Comparison of ENCODE assay signal across 1 cellular context in the genomic region with DNA sequence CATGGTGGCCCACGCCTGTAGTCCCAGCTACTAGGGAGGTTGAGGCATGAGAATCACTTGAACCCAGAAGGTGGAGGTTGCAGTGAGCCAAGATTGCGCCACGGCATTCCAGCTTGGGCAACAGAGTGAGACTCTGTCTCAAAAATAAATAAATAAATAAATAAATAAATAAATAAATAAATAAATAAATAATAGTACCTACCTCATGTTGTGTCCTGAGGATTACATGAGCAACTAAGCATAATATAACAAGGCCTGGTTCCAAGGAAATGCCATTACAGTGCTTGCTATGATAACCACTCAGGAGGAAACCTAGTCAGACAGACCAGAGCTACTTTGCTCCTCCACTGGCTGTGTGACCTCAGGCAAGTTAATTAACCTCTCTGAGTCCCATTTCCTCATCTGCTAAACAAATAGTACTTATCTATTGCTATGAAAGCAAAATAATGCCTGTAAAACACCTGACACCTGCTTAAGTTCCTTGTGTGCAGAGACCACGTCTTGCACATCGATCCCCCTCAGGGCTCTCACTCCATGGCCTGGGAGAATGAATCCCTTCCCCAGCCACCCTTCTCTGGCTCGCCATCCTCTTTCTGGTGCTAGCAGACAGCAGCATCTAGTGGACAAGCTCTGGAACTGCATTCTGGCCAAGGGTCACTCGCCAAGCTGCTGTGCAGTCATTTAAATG.
TF ChIP-seq lines count a peak whose summit lies in the region.

No MANE protein-coding gene starts in this region.

TF ChIP-seq in HepG2, 621 proteins besides CTCF, POLR2A, EP300 and RAD21 (continued from another document and continues in another):
- TF ChIP-seq, protein P1, sequence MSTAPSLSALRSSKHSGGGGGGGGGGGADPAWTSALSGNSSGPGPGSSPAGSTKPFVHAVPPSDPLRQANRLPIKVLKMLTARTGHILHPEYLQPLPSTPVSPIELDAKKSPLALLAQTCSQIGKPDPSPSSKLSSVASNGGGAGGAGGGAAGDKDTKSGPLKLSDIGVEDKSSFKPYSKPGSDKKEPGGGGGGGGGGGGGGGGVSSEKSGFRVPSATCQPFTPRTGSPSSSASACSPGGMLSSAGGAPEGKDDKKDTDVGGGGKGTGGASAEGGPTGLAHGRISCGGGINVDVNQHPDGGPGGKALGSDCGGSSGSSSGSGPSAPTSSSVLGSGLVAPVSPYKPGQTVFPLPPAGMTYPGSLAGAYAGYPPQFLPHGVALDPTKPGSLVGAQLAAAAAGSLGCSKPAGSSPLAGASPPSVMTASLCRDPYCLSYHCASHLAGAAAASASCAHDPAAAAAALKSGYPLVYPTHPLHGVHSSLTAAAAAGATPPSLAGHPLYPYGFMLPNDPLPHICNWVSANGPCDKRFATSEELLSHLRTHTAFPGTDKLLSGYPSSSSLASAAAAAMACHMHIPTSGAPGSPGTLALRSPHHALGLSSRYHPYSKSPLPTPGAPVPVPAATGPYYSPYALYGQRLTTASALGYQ (CRISPR knock-in tag; IDR thresholded peaks at IDR 0.05), result no peak
- TF ChIP-seq SOX5 (CRISPR knock-in tag; IDR thresholded peaks at IDR 0.05; ENCODE audit: borderline replicate concordance) (peak; percentile 65), ZNF792 (CRISPR knock-in tag; IDR thresholded peaks at IDR 0.05) (0 out of 2 replicates have a peak, but pooled peaks have one; percentile 62), PLRG1 (conservative IDR thresholded peaks at IDR 0.05) (no peak), ATRX (CRISPR knock-in tag; IDR thresholded peaks at IDR 0.05; ENCODE audit: borderline replicate concordance) (no peak), RBAK (CRISPR knock-in tag; IDR thresholded peaks at IDR 0.05) (no peak), TBX3 (IDR thresholded peaks at IDR 0.05; ENCODE audit: borderline replicate concordance) (no peak), ZNF772 (CRISPR knock-in tag; IDR thresholded peaks at IDR 0.05) (0 out of 2 replicates have a peak, but pooled peaks have one; percentile 55), ZNF136 (CRISPR knock-in tag; IDR thresholded peaks at IDR 0.05; ENCODE audit: low read depth) (0 out of 2 replicates have a peak, but pooled peaks have one; percentile 46), CREM (IDR thresholded peaks at IDR 0.05) (no peak), CREM (CRISPR knock-in tag; IDR thresholded peaks at IDR 0.05) (no peak), SCMH1 (CRISPR knock-in tag; IDR thresholded peaks at IDR 0.05; ENCODE audit: borderline replicate concordance) (no peak), MZF1 (CRISPR knock-in tag; IDR thresholded peaks at IDR 0.05; ENCODE audit: borderline replicate concordance) (no peak), NCOA1 (CRISPR knock-in tag; IDR thresholded peaks at IDR 0.05) (no peak), ZFP36L1 (CRISPR knock-in tag; IDR thresholded peaks at IDR 0.05) (0 out of 2 replicates have a peak, but pooled peaks have one; percentile 43), ZNF431 (CRISPR knock-in tag; IDR thresholded peaks at IDR 0.05; ENCODE audit: borderline replicate concordance, low read depth) (no peak), WIZ (CRISPR knock-in tag; IDR thresholded peaks at IDR 0.05) (no peak), ZNF564 (CRISPR knock-in tag; IDR thresholded peaks at IDR 0.05) (no peak), SNAPC2 (CRISPR knock-in tag; IDR thresholded peaks at IDR 0.05) (no peak), ATAD3A (CRISPR knock-in tag; IDR thresholded peaks at IDR 0.05) (0 out of 2 replicates have a peak, but pooled peaks have one; percentile 38), ZNF562 (CRISPR knock-in tag; IDR thresholded peaks at IDR 0.05; ENCODE audit: borderline replicate concordance) (no peak), ZNF225 (CRISPR knock-in tag; IDR thresholded peaks at IDR 0.05) (no peak), MTF2 (CRISPR knock-in tag; IDR thresholded peaks at IDR 0.05; ENCODE audit: borderline replicate concordance) (no peak), TAF15 (IDR thresholded peaks at IDR 0.05; ENCODE audit: low read depth, low read length, poor library complexity, severe bottlenecking) (no peak), NFE2 (CRISPR knock-in tag; IDR thresholded peaks at IDR 0.05) (no peak), ZNF3 (CRISPR knock-in tag; IDR thresholded peaks at IDR 0.05) (peak; percentile 31; the same call in 1 of the 2 replicates), SATB2 (CRISPR knock-in tag; IDR thresholded peaks at IDR 0.05) (no peak), ZNF296 (CRISPR knock-in tag; conservative IDR thresholded peaks at IDR 0.05) (no peak), ZNF329 (CRISPR knock-in tag; IDR thresholded peaks at IDR 0.05; ENCODE audit: low read depth) (no peak), GFI1 (CRISPR knock-in tag; IDR thresholded peaks at IDR 0.05; ENCODE audit: borderline replicate concordance) (no peak), MED1 (CRISPR knock-in tag; IDR thresholded peaks at IDR 0.05) (peak; percentile 28; the same call in 1 of the 2 replicates), ZNF766 (CRISPR knock-in tag; IDR thresholded peaks at IDR 0.05; ENCODE audit: borderline replicate concordance) (peak; percentile 37; the same call in 1 of the 2 replicates), ZNF143 (CRISPR knock-in tag; IDR thresholded peaks at IDR 0.05) (no peak), SSRP1 (CRISPR knock-in tag; IDR thresholded peaks at IDR 0.05) (0 out of 2 replicates have a peak, but pooled peaks have one; percentile 61), ZC3H4 (CRISPR knock-in tag; IDR thresholded peaks at IDR 0.05; ENCODE audit: borderline replicate concordance) (no peak; the same call in 1 of the 2 replicates), ISX (CRISPR knock-in tag; conservative IDR thresholded peaks at IDR 0.05) (no peak), ZNF510 (CRISPR knock-in tag; IDR thresholded peaks at IDR 0.05; ENCODE audit: low read depth) (no peak), ZFP37 (CRISPR knock-in tag; IDR thresholded peaks at IDR 0.05; ENCODE audit: borderline replicate concordance) (no peak), CENPX (CRISPR knock-in tag; IDR thresholded peaks at IDR 0.05) (no peak), POLR2AphosphoS5 (IDR thresholded peaks at IDR 0.05; ENCODE audit: low read depth, low read length) (no peak), ZNF34 (CRISPR knock-in tag; IDR thresholded peaks at IDR 0.05; ENCODE audit: borderline replicate concordance) (no peak), KLF12 (CRISPR knock-in tag; IDR thresholded peaks at IDR 0.05; ENCODE audit: borderline replicate concordance) (no peak), FOSL2 (CRISPR knock-in tag; IDR thresholded peaks at IDR 0.05) (peak; percentile 50), ZNF33A (CRISPR knock-in tag; IDR thresholded peaks at IDR 0.05; ENCODE audit: borderline replicate concordance) (no peak), KAT2B (IDR thresholded peaks at IDR 0.05; ENCODE audit: borderline replicate concordance, low read depth, low read length) (no peak), ZNF382 (CRISPR knock-in tag; IDR thresholded peaks at IDR 0.05; ENCODE audit: borderline replicate concordance) (no peak), ZNF44 (CRISPR knock-in tag; IDR thresholded peaks at IDR 0.05) (0 out of 2 replicates have a peak, but pooled peaks have one; percentile 60), ZMYM4 (CRISPR knock-in tag; IDR thresholded peaks at IDR 0.05) (0 out of 2 replicates have a peak, but pooled peaks have one; percentile 18), ZMYM3 (CRISPR knock-in tag; IDR thresholded peaks at IDR 0.05) (peak; percentile 98)
- TF ChIP-seq, protein P2, sequence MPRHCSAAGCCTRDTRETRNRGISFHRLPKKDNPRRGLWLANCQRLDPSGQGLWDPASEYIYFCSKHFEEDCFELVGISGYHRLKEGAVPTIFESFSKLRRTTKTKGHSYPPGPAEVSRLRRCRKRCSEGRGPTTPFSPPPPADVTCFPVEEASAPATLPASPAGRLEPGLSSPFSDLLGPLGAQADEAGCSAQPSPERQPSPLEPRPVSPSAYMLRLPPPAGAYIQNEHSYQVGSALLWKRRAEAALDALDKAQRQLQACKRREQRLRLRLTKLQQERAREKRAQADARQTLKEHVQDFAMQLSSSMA (CRISPR knock-in tag; IDR thresholded peaks at IDR 0.05), result no peak
- TF ChIP-seq, protein P3, sequence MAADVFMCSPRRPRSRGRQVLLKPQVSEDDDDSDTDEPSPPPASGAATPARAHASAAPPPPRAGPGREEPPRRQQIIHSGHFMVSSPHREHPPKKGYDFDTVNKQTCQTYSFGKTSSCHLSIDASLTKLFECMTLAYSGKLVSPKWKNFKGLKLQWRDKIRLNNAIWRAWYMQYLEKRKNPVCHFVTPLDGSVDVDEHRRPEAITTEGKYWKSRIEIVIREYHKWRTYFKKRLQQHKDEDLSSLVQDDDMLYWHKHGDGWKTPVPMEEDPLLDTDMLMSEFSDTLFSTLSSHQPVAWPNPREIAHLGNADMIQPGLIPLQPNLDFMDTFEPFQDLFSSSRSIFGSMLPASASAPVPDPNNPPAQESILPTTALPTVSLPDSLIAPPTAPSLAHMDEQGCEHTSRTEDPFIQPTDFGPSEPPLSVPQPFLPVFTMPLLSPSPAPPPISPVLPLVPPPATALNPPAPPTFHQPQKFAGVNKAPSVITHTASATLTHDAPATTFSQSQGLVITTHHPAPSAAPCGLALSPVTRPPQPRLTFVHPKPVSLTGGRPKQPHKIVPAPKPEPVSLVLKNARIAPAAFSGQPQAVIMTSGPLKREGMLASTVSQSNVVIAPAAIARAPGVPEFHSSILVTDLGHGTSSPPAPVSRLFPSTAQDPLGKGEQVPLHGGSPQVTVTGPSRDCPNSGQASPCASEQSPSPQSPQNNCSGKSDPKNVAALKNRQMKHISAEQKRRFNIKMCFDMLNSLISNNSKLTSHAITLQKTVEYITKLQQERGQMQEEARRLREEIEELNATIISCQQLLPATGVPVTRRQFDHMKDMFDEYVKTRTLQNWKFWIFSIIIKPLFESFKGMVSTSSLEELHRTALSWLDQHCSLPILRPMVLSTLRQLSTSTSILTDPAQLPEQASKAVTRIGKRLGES (CRISPR knock-in tag; IDR thresholded peaks at IDR 0.05; ENCODE audit: borderline replicate concordance), result no peak
- TF ChIP-seq, protein P4, sequence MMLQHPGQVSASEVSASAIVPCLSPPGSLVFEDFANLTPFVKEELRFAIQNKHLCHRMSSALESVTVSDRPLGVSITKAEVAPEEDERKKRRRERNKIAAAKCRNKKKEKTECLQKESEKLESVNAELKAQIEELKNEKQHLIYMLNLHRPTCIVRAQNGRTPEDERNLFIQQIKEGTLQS (CRISPR knock-in tag; IDR thresholded peaks at IDR 0.05), result no peak; the same call in 1 of the 2 replicates
- TF ChIP-seq, protein P5, sequence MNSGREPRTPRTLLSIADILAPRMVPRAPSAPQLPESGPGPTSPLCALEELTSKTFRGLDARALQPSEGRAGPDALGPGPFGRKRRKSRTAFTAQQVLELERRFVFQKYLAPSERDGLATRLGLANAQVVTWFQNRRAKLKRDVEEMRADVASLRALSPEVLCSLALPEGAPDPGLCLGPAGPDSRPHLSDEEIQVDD (CRISPR knock-in tag; IDR thresholded peaks at IDR 0.05; ENCODE audit: borderline replicate concordance), result no peak
- TF ChIP-seq, protein P6, sequence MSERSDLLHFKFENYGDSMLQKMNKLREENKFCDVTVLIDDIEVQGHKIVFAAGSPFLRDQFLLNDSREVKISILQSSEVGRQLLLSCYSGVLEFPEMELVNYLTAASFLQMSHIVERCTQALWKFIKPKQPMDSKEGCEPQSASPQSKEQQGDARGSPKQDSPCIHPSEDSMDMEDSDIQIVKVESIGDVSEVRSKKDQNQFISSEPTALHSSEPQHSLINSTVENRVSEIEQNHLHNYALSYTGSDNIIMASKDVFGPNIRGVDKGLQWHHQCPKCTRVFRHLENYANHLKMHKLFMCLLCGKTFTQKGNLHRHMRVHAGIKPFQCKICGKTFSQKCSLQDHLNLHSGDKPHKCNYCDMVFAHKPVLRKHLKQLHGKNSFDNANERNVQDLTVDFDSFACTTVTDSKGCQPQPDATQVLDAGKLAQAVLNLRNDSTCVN (CRISPR knock-in tag; IDR thresholded peaks at IDR 0.05; ENCODE audit: borderline replicate concordance), result peak; percentile 50; the same call in 1 of the 2 replicates
- TF ChIP-seq, protein P7, sequence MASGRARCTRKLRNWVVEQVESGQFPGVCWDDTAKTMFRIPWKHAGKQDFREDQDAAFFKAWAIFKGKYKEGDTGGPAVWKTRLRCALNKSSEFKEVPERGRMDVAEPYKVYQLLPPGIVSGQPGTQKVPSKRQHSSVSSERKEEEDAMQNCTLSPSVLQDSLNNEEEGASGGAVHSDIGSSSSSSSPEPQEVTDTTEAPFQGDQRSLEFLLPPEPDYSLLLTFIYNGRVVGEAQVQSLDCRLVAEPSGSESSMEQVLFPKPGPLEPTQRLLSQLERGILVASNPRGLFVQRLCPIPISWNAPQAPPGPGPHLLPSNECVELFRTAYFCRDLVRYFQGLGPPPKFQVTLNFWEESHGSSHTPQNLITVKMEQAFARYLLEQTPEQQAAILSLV (CRISPR knock-in tag; IDR thresholded peaks at IDR 0.05; ENCODE audit: borderline replicate concordance), result 0 out of 2 replicates have a peak, but pooled peaks have one; percentile 39
- TF ChIP-seq, protein P8, sequence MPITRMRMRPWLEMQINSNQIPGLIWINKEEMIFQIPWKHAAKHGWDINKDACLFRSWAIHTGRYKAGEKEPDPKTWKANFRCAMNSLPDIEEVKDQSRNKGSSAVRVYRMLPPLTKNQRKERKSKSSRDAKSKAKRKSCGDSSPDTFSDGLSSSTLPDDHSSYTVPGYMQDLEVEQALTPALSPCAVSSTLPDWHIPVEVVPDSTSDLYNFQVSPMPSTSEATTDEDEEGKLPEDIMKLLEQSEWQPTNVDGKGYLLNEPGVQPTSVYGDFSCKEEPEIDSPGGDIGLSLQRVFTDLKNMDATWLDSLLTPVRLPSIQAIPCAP (CRISPR knock-in tag; IDR thresholded peaks at IDR 0.05; ENCODE audit: low read depth), result no peak
- TF ChIP-seq, protein P9, sequence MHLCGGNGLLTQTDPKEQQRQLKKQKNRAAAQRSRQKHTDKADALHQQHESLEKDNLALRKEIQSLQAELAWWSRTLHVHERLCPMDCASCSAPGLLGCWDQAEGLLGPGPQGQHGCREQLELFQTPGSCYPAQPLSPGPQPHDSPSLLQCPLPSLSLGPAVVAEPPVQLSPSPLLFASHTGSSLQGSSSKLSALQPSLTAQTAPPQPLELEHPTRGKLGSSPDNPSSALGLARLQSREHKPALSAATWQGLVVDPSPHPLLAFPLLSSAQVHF (CRISPR knock-in tag; IDR thresholded peaks at IDR 0.05), result no peak
- TF ChIP-seq, protein P10, sequence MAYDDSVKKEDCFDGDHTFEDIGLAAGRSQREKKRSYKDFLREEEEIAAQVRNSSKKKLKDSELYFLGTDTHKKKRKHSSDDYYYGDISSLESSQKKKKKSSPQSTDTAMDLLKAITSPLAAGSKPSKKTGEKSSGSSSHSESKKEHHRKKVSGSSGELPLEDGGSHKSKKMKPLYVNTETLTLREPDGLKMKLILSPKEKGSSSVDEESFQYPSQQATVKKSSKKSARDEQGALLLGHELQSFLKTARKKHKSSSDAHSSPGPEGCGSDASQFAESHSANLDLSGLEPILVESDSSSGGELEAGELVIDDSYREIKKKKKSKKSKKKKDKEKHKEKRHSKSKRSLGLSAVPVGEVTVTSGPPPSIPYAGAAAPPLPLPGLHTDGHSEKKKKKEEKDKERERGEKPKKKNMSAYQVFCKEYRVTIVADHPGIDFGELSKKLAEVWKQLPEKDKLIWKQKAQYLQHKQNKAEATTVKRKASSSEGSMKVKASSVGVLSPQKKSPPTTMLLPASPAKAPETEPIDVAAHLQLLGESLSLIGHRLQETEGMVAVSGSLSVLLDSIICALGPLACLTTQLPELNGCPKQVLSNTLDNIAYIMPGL (CRISPR knock-in tag; IDR thresholded peaks at IDR 0.05; ENCODE audit: borderline replicate concordance in 1 of 2, low read depth in 1 of 2), result peak; percentile 72; a peak in 2 of 4 replicates
- TF ChIP-seq, protein P11, sequence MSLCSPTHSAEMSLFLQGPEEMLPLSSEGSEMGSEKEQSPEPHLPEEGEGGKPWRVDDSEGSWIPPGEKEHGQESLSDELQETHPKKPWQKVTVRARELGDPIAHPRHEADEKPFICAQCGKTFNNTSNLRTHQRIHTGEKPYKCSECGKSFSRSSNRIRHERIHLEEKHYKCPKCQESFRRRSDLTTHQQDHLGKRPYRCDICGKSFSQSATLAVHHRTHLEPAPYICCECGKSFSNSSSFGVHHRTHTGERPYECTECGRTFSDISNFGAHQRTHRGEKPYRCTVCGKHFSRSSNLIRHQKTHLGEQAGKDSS (CRISPR knock-in tag; IDR thresholded peaks at IDR 0.05; ENCODE audit: borderline replicate concordance, low read depth), result no peak
